In genomic region chr1:42732126-42732680, GRCh38 we compare ENCODE assay signal across 29 cellular contexts. TPM values are rescaled to one million over a fixed set of nuclear protein-coding genes. Genes with fewer than 3 reads are reported as not detected.
DNase-seq lines count a peak whose midpoint lies in the region; ATAC-seq and TF ChIP-seq lines count a peak whose summit lies in the region.
"Had no signal": no experiment of that assay in that cellular context is flagged by ENCODE, and none has a peak within 500 bp of the region (broad histone marks: within the 10 kb centered on the region; RNA-seq: fewer than 3 reads in every experiment).

No MANE protein-coding gene starts in this region.

- no peaks in the 10 kb centered on the region for H3K36me3 ChIP-seq in prostate gland
- H3K36me3 ChIP-seq: adrenal gland, BE2C, Peyer's patch, SJSA1, thyroid gland had no signal

- intact Hi-C loops in cardiac septum (cut with DNase I) (no loop called here), Right ventricle myocardium superior (cut with DNase I) (no loop called here), prostate gland (cut with DNase I) (no loop called here)

- ATAC-seq in Right ventricle myocardium superior (ENCODE audit: poor library complexity) = no peak
- ATAC-seq: activated CD8-positive, alpha-beta T cell treated with anti-CD3 and anti-CD28 coated beads, Interleukin-2, amount 10 ng/mL, durations not matched to agents 7 days and 5 days; HCT116; K562; stimulated activated naive CD8-positive, alpha-beta T cell treated with anti-CD3 and anti-CD28 coated beads, Interleukin-15, amount 100 ng/mL, for 72 hours had no signal

- no peak for TF ChIP-seq POLR2A in prostate gland (IDR thresholded peaks at IDR 0.05)

- TF ChIP-seq CTCF in cardiac fibroblast (IDR thresholded peaks at IDR 0.05; ENCODE audit: low read depth, low read length) = no peak
- TF ChIP-seq CTCF in prostate gland (IDR thresholded peaks at IDR 0.05) = no peak

- H3K27ac ChIP-seq in prostate gland = no peak overlapping the region
- H3K27ac ChIP-seq: adrenal gland, Peyer's patch, SJSA1, skin epidermis, thyroid gland had no signal

- H3K4me1 ChIP-seq in prostate gland (replicated peaks) = no peaks in the 10 kb centered on the region
- H3K4me1 ChIP-seq: adrenal gland, BE2C, SJSA1, thyroid gland had no signal

- no peaks in the 10 kb centered on the region for H3K9me3 ChIP-seq in prostate gland
- H3K9me3 ChIP-seq: adrenal gland, BE2C, Peyer's patch, SJSA1, thyroid gland had no signal

- H3K4me3 ChIP-seq in cardiac fibroblast (replicated peaks in 1 of 2; ENCODE audit: low read depth in 2 of 2, low read length in 2 of 2) (no peak overlapping the region), prostate gland (no peak overlapping the region)
- H3K4me3 ChIP-seq: adrenal gland, K562, Peyer's patch, SJSA1, skin epidermis, thyroid gland had no signal

- 81% methylated on average over 10 of the region's 10 CpGs for WGBS in prostate gland

- no peaks in the 10 kb centered on the region for H3K27me3 ChIP-seq in prostate gland (replicated peaks; ENCODE audit: insufficient read depth)
- H3K27me3 ChIP-seq: adrenal gland, BE2C, Peyer's patch, SJSA1, thyroid gland had no signal

- DNase-seq in cardiac septum (ENCODE audit: low spot score) = peak; percentile 27
- no peak for DNase-seq in Right ventricle myocardium superior
- DNase-seq in cardiac fibroblast (ENCODE audit: low read depth in 2 of 2) = peak; percentile 24 to 58
- DNase-seq in myocyte (ENCODE audit: low read depth) = peak; percentile 80
- no peak for DNase-seq in prostate gland (ENCODE audit: low spot score)
- no peak for DNase-seq in hepatic stellate cell (ENCODE audit: low spot score)
- DNase-seq in NCI-H510A (lab: John Stamatoyannopoulos, UW) = no peak
- DNase-seq: activated CD4-positive, alpha-beta T cell treated with anti-CD3 and anti-CD28 coated beads for 1 hour; activated CD8-positive, alpha-beta T cell treated with anti-CD3 and anti-CD28 coated beads, Interleukin-2, amount 10 ng/mL, durations not matched to agents 7 days and 5 days; activated naive CD4-positive, alpha-beta T cell treated with anti-CD3 and anti-CD28 coated beads for 36 hours; activated T-cell treated with anti-CD3 and anti-CD28 coated beads, Interleukin-2, amount 50 U/mL, for 48 hours; BE2C; DMS79; foreskin fibroblast; GDM1; NCI-H1105; NCI-H1930; nucleus accumbens; Peyer's patch; stimulated activated naive CD8-positive, alpha-beta T cell treated with anti-CD3 and anti-CD28 coated beads, Interleukin-15, amount 100 ng/mL, for 72 hours; thyroid gland had no signal

RNA-seq across cellular contexts. Expression of gene CLDN19, which starts 7.8 kb away (rescaled TPM):
- total RNA-seq in cardiac septum (not detected), Right ventricle myocardium superior (not detected), myocyte (not detected in 2 replicates), prostate gland (1 to 10 TPM; 1.1 to 1.5 TPM)
- polyA plus RNA-seq in myocyte (2012) = not detected
- total RNA-seq: activated CD8-positive, alpha-beta T cell treated with anti-CD3 and anti-CD28 coated beads, Interleukin-2, amount 10 ng/mL, durations not matched to agents 7 days and 5 days; activated naive CD4-positive, alpha-beta T cell treated with anti-CD3 and anti-CD28 coated beads for 36 hours; HT-29; K562; MCF 10A; Peyer's patch; SJSA1; T-helper 1 cell treated with Interleukin-12 subunit alpha and Interleukin-12 subunit beta and Interleukin-4 antibody, amounts not matched to agents 30 ng/mL and 1 ng/mL, for 36 hours; thyroid gland had no signal
- polyA plus RNA-seq: K562 had no signal

RNA-seq across cellular contexts. Expression of gene P3H1, which starts 34.6 kb away (rescaled TPM):
- total RNA-seq in cardiac septum (12.2 TPM), Right ventricle myocardium superior (6.7 TPM), myocyte (53.0 and 57.3 TPM in 2 replicates), prostate gland (10 to 100 TPM; 21.0 to 52.1 TPM)
- 139 TPM for polyA plus RNA-seq in myocyte (2012)

RNA-seq across cellular contexts. Expression of gene C1orf50, which starts 34.8 kb away (rescaled TPM):
- 11.0 TPM for total RNA-seq in cardiac septum
- total RNA-seq in Right ventricle myocardium superior = 7.6 TPM
- total RNA-seq in myocyte = 7.9 and 12.5 TPM in 2 replicates
- 7.3 TPM for polyA plus RNA-seq in myocyte (2012)
- 1 to 10 TPM; 3.3 to 3.6 TPM for total RNA-seq in prostate gland

RNA-seq across cellular contexts. Expression of gene YBX1, which starts 50.0 kb away (rescaled TPM):
- total RNA-seq in cardiac septum (717 TPM), Right ventricle myocardium superior (800 TPM), myocyte (958 and 1,013 TPM in 2 replicates), prostate gland (100 to 1,000 TPM; 325 to 406 TPM)
- 904 TPM for polyA plus RNA-seq in myocyte (2012)

RNA-seq across cellular contexts. Expression of gene TMEM269, which starts 52.6 kb away (rescaled TPM):
- total RNA-seq in cardiac septum = not detected
- total RNA-seq in Right ventricle myocardium superior = not detected
- total RNA-seq in myocyte = 0.03 and 0.05 TPM in 2 replicates
- polyA plus RNA-seq in myocyte (2012) = 0.04 TPM
- under 1 TPM; 0.14 to 0.62 TPM for total RNA-seq in prostate gland
- total RNA-seq: MCF 10A, Peyer's patch, SJSA1 had no signal

Comparison
In these comparisons a context has a peak if more than half of its experiments do, and no peak if none do; other contexts are left out.
1. DNase-seq: peak in cardiac septum (single experiment), cardiac fibroblast (2 of 2) and myocyte (single experiment); none in Right ventricle myocardium superior (single experiment), prostate gland (single experiment), hepatic stellate cell (single experiment) and NCI-H510A (single experiment).